Comparison of ENCODE assay signal across 19 cellular contexts in the genomic region with DNA sequence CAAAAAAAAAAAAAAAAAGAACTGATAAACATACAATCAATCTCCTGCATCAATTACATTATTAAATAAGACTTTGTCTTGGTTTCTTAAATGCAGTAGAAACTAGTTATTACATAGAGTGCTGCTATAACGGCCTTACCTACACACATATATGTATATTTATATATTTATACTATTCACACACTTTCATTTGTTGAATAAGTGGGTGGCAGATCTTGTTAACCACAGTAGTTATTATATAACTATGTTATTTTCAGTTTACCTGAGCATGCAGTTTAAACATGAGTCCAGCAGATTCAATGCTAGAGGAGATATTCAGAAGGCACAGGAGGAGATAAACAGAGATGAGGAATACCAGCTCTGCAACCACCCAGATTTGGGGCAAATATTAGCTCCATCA.
A peak's percentile ranks its signal among the peaks of the same experiment; 100 is the strongest.
DNase-seq lines count a peak whose midpoint lies in the region; ATAC-seq, FAIRE-seq and TF ChIP-seq lines count a peak whose summit lies in the region.
"Had no signal": no experiment of that assay in that cellular context is flagged by ENCODE, and none has a peak within 500 bp of the region (broad histone marks: within the 10 kb centered on the region; RNA-seq: fewer than 3 reads in every experiment).

No MANE protein-coding gene starts in this region.

- no peak overlapping the region for H3K23ac ChIP-seq in mesenchymal stem cell (ENCODE audit: low read length in 2 of 2)

- H3K9me3 ChIP-seq in OCI-LY3 (ENCODE audit: insufficient read depth, low read length) (no peaks in the 10 kb centered on the region), mesenchymal stem cell (ENCODE audit: control insufficient read depth, low read length) (no peaks in the 10 kb centered on the region), spleen (no peaks in the 10 kb centered on the region), small intestine (ENCODE audit: control insufficient read depth, low read depth) (no peaks in the 10 kb centered on the region)
- H3K9me3 ChIP-seq: BLaER1, upper lobe of right lung had no signal

- no peak overlapping the region for H3K18ac ChIP-seq in mesenchymal stem cell (ENCODE audit: low read depth in 1 of 2, low read length in 2 of 2)

- no peak overlapping the region for H4K8ac ChIP-seq in mesenchymal stem cell (ENCODE audit: low read length)

- H3K14ac ChIP-seq in mesenchymal stem cell (ENCODE audit: low read length in 2 of 2) = no peak overlapping the region

- H2BK5ac ChIP-seq in mesenchymal stem cell (ENCODE audit: low read depth, low read length, poor library complexity, severe bottlenecking) = no peak overlapping the region

- ATAC-seq in GM19324 (IDR thresholded peaks at IDR 0.05; ENCODE audit: low FRiP score, unreplicated experiment) = peak; percentile 41
- peak; percentile 57 for ATAC-seq in GM21737 (IDR thresholded peaks at IDR 0.05; ENCODE audit: unreplicated experiment)
- peak; percentile 25 for ATAC-seq in HG03025 (IDR thresholded peaks at IDR 0.05; ENCODE audit: low FRiP score, unreplicated experiment)
- ATAC-seq: upper lobe of right lung had no signal

- H2AK5ac ChIP-seq in mesenchymal stem cell (ENCODE audit: low read length, severe bottlenecking) = no peak overlapping the region

- H3K27ac ChIP-seq in OCI-LY3 (ENCODE audit: low read length) = peak overlapping the region; percentile 88
- no peak overlapping the region for H3K27ac ChIP-seq in mesenchymal stem cell (ENCODE audit: low read length, poor library complexity, severe bottlenecking)
- no peak overlapping the region for H3K27ac ChIP-seq in spleen
- no peak overlapping the region for H3K27ac ChIP-seq in small intestine (ENCODE audit: low read depth in 1 of 2, low read length in 1 of 2)
- H3K27ac ChIP-seq: BLaER1, HL-60, KMS-11, neural progenitor cell, PC-9, upper lobe of right lung had no signal

- no peak for DNase-seq in mesenchymal stem cell
- DNase-seq in spleen = no peak
- no peak for DNase-seq in small intestine
- DNase-seq in GM20000 (ENCODE audit: low spot score) = no peak
- DNase-seq: activated CD8-positive, alpha-beta memory T cell treated with anti-CD3 and anti-CD28 coated beads for 24 hours; islet precursor cell; NCI-H1694; NCI-H510A; PC-9; stimulated activated naive CD4-positive, alpha-beta T cell; upper lobe of right lung had no signal

- no peak for TF ChIP-seq CTCF in OCI-LY3 (IDR thresholded peaks at IDR 0.05; ENCODE audit: low read depth, low read length)
- TF ChIP-seq CTCF in spleen (IDR thresholded peaks at IDR 0.05 in 8 of 11, conservative IDR thresholded peaks at IDR 0.05 in 3 of 11) = no peak
- TF ChIP-seq CTCF in GM20000 (IDR thresholded peaks at IDR 0.05; ENCODE audit: extremely low read depth, missing control alignments) = no peak

- H4K20me1 ChIP-seq in OCI-LY3 (ENCODE audit: insufficient read depth, low read length) = no peaks in the 10 kb centered on the region
- H4K20me1 ChIP-seq: BLaER1 had no signal

- H3K36me3 ChIP-seq in OCI-LY3 (replicated peaks; ENCODE audit: low read depth, low read length) = peaks cover 65% of the 10 kb centered on the region
- peaks cover 0 to 26% of the 10 kb centered on the region in 2 experiments for H3K36me3 ChIP-seq in mesenchymal stem cell (ENCODE audit: control insufficient read depth in 1 of 2, insufficient read depth in 2 of 2, low read depth in 1 of 2, low read length in 2 of 2)
- peaks cover 0 to 81% (median 8%) of the 10 kb centered on the region in 6 donors for H3K36me3 ChIP-seq in spleen
- H3K36me3 ChIP-seq in small intestine (ENCODE audit: control insufficient read depth in 2 of 2, insufficient read depth in 2 of 2, low read length in 2 of 2) = peaks cover 2 to 3% of the 10 kb centered on the region in 2 donors

- H3K27me3 ChIP-seq in OCI-LY3 (ENCODE audit: low read depth, low read length) (no peaks in the 10 kb centered on the region), mesenchymal stem cell (ENCODE audit: control insufficient read depth in 1 of 2, insufficient read depth in 1 of 2, low read length in 2 of 2) (no peaks in the 10 kb centered on the region), spleen (replicated peaks in 1 of 7) (no peaks in the 10 kb centered on the region), small intestine (ENCODE audit: control insufficient read depth in 2 of 2, insufficient read depth in 2 of 2, low read length in 2 of 2) (no peaks in the 10 kb centered on the region)
- H3K27me3 ChIP-seq: BLaER1, neural progenitor cell, upper lobe of right lung had no signal

- no peak overlapping the region for H3K4ac ChIP-seq in mesenchymal stem cell (ENCODE audit: low read depth in 1 of 2, low read length in 2 of 2)

- no peak overlapping the region for H4K91ac ChIP-seq in mesenchymal stem cell (ENCODE audit: low read length)

- intact Hi-C loops in spleen (cut with DNase I; ENCODE audit: low total_unique reads) = no loop called here

- WGBS in mesenchymal stem cell = no CpG with 5 or more reads among the region's 1 CpG
- WGBS in spleen, 5 donors = 61 to 88% (median 80%) methylated on average over 1 of the region's 1 CpG
- WGBS in small intestine, 3 donors = 79 to 88% (median 82%) methylated on average over 1 of the region's 1 CpG

- H3K9ac ChIP-seq in OCI-LY3 (ENCODE audit: low read length) (peak overlapping the region; percentile 45), mesenchymal stem cell (ENCODE audit: low read length) (no peak overlapping the region)
- H3K9ac ChIP-seq: BLaER1, KMS-11, neural progenitor cell had no signal

- H3K4me2 ChIP-seq in OCI-LY3 (ENCODE audit: low read length) (peak overlapping the region; percentile 62), mesenchymal stem cell (ENCODE audit: low read length, poor library complexity, severe bottlenecking) (no peak overlapping the region)
- H3K4me2 ChIP-seq: KMS-11, neural progenitor cell, PC-9 had no signal

- H3K79me1 ChIP-seq in mesenchymal stem cell (replicated peaks; ENCODE audit: low read length, poor library complexity, severe bottlenecking) = no peaks in the 10 kb centered on the region

- H2BK12ac ChIP-seq in mesenchymal stem cell (ENCODE audit: low read length in 2 of 2) = no peak overlapping the region

- no peak overlapping the region for H2BK15ac ChIP-seq in mesenchymal stem cell (ENCODE audit: low read depth, poor library complexity, severe bottlenecking)

- peaks cover 26% of the 10 kb centered on the region for H3K79me2 ChIP-seq in OCI-LY3 (ENCODE audit: low read length)

- H2AFZ ChIP-seq in OCI-LY3 (ENCODE audit: low read depth, low read length) = no peak overlapping the region
- no peak overlapping the region for H2AFZ ChIP-seq in mesenchymal stem cell (ENCODE audit: low read depth, low read length)
- H2AFZ ChIP-seq: neural progenitor cell, PC-9 had no signal

- no peak for FAIRE-seq in small intestine (lab: Jason Lieb, UNC)

- TF ChIP-seq POLR2A in spleen (IDR thresholded peaks at IDR 0.05) = no peak

- no peak overlapping the region for H2BK120ac ChIP-seq in mesenchymal stem cell (ENCODE audit: low read depth, low read length)

- H3K4me1 ChIP-seq in OCI-LY3 (ENCODE audit: low read length) (peaks cover 70% of the 10 kb centered on the region), mesenchymal stem cell (ENCODE audit: control insufficient read depth, insufficient read depth, low read depth, low read length) (no peaks in the 10 kb centered on the region), spleen (peaks cover 0 to 8% (median 0%) of the 10 kb centered on the region in 6 donors), small intestine (ENCODE audit: control insufficient read depth in 2 of 2, insufficient read depth in 1 of 2, low read depth in 1 of 2, low read length in 1 of 2) (no peaks in the 10 kb centered on the region)
- H3K4me1 ChIP-seq: neural progenitor cell, upper lobe of right lung had no signal

- H3K4me3 ChIP-seq in OCI-LY3 (ENCODE audit: low read length) (peak overlapping the region; percentile 22), mesenchymal stem cell (ENCODE audit: insufficient read depth in 1 of 2, low read depth in 1 of 2, low read length in 2 of 2) (no peak overlapping the region), spleen (no peak overlapping the region), small intestine (ENCODE audit: low read depth in 1 of 2, low read length in 2 of 2) (no peak overlapping the region)
- H3K4me3 ChIP-seq: BLaER1, neural progenitor cell, PC-9, upper lobe of right lung had no signal
